Comparison of ENCODE assay signal across 8 cellular contexts in the genomic region with DNA sequence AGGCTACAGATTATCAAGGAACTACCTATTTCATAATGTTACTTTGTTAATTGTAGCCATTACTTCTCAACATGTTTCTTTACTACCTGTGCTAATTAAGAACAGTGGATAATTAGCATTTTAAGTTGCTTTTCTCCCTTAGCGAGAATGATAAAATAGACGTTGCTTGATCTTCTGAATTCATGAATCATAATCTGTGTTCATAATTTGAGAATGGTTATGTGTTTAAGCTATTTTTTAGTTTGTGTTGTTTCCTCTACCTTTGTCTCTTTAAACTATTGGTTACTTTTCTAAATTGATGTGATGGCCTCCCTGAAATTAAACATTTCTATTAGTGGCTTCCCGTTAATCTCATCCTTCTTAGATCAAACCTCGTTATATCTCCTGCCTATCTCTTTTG. TPM values are rescaled to one million over a fixed set of nuclear protein-coding genes. Genes with fewer than 3 reads are reported as not detected.
DNase-seq lines count a peak whose midpoint lies in the region; TF ChIP-seq lines count a peak whose summit lies in the region.

A gene (plus strand): TSS at position 301 of the 400 bp plus-strand sequence. CDS start 371 bp downstream, outside the sequence.

- peaks cover 7% of the 10 kb centered on the region for H3K4me1 Mint-ChIP-seq in activated CD4-positive, alpha-beta T cell treated with anti-CD3 and anti-CD28 coated beads, Interleukin-2, amount 10 ng/mL, durations not matched to agents 7 days and 5 days
- peaks cover 21% of the 10 kb centered on the region for H3K4me1 Mint-ChIP-seq in mesothelial cell of epicardium

- H3K9me3 ChIP-seq in tibial nerve: no peaks in the 10 kb centered on the region

- H3K4me1 ChIP-seq in tibial nerve: peaks cover 0 to 78% (median 15%) of the 10 kb centered on the region in 4 donors

- H3K4me3 Mint-ChIP-seq in activated CD4-positive, alpha-beta T cell treated with anti-CD3 and anti-CD28 coated beads, Interleukin-2, amount 10 ng/mL, durations not matched to agents 7 days and 5 days: no peak within 1 kb of the TSS
- H3K4me3 Mint-ChIP-seq in mesothelial cell of epicardium: no peak within 1 kb of the TSS

- TF ChIP-seq CTCF in dorsolateral prefrontal cortex (IDR thresholded peaks at IDR 0.05 in 54 of 56, conservative IDR thresholded peaks at IDR 0.05 in 2 of 56; ENCODE audit: low read depth in 1 of 56, partially characterized antibody in 56 of 56) (no peak), mesothelial cell of epicardium (IDR thresholded peaks at IDR 0.05; ENCODE audit: unreplicated experiment) (no peak), tibial nerve (IDR thresholded peaks at IDR 0.05) (no peak)

- H3K9me3 Mint-ChIP-seq in activated CD4-positive, alpha-beta T cell treated with anti-CD3 and anti-CD28 coated beads, Interleukin-2, amount 10 ng/mL, durations not matched to agents 7 days and 5 days: no peaks in the 10 kb centered on the region
- H3K9me3 Mint-ChIP-seq in mesothelial cell of epicardium: no peaks in the 10 kb centered on the region

- H3K4me3 ChIP-seq in dorsolateral prefrontal cortex (peak within 1 kb of the TSS in 17 of 59 donors; percentile 0 to 40 (median 13)), tibial nerve (no peak within 1 kb of the TSS)

- intact Hi-C loops in dorsolateral prefrontal cortex (cut with DNase I): no loop called here
- intact Hi-C loops in head of caudate nucleus (cut with DNase I): no loop called here

- 87 to 92% methylated on average over 4 of the region's 4 CpGs for WGBS in tibial nerve, 2 donors

- no peaks in the 10 kb centered on the region for H3K36me3 ChIP-seq in tibial nerve

- no peaks in the 10 kb centered on the region for H3K27me3 ChIP-seq in dorsolateral prefrontal cortex
- H3K27me3 ChIP-seq in tibial nerve: no peaks in the 10 kb centered on the region

- no peaks in the 10 kb centered on the region for H3K27me3 Mint-ChIP-seq in activated CD4-positive, alpha-beta T cell treated with anti-CD3 and anti-CD28 coated beads, Interleukin-2, amount 10 ng/mL, durations not matched to agents 7 days and 5 days
- no peaks in the 10 kb centered on the region for H3K27me3 Mint-ChIP-seq in mesothelial cell of epicardium (ENCODE audit: low read depth)

- POLR2A ChIA-PET in activated CD4-positive, alpha-beta T cell treated with anti-CD3 and anti-CD28 coated beads, Interleukin-2, amount 10 ng/mL, durations not matched to agents 7 days and 5 days (lab: Charles Lee): no interaction called here

- TF ChIP-seq POLR2A in tibial nerve (IDR thresholded peaks at IDR 0.05): no peak

- H3K27ac ChIP-seq in dorsolateral prefrontal cortex: peak within 1 kb of the TSS in 29 of 59 donors; percentile 1 to 67 (median 31)
- H3K27ac ChIP-seq in tibial nerve: no peak within 1 kb of the TSS

- no peak for DNase-seq in activated CD4-positive, alpha-beta T cell treated with anti-CD3 and anti-CD28 coated beads, Interleukin-2, amount 10 ng/mL, durations not matched to agents 7 days and 5 days
- no peak for DNase-seq in activated CD4-positive, alpha-beta T cell treated with anti-CD3 and anti-CD28 coated beads, Interleukin-2, amount 50 U/mL, for 1 hour
- DNase-seq in dorsolateral prefrontal cortex (no peak), mesothelial cell of epicardium (ENCODE audit: low spot score in 2 of 2, unreplicated experiment in 2 of 2) (no peak), tibial nerve (ENCODE audit: low spot score in 2 of 2) (no peak), head of caudate nucleus (no peak), NOMO-1 (lab: John Stamatoyannopoulos, UW; ENCODE audit: unreplicated experiment in 2 of 2) (no peak)
- DNase-seq in stimulated activated CD4-positive, alpha-beta T cell treated with anti-CD3 and anti-CD28 coated beads, Interleukin-4, amount 100 ng/mL, for 24 hours: no peak

- TF ChIP-seq EP300 in tibial nerve (IDR thresholded peaks at IDR 0.05): no peak

- CTCF ChIA-PET in activated CD4-positive, alpha-beta T cell treated with anti-CD3 and anti-CD28 coated beads, Interleukin-2, amount 10 ng/mL, durations not matched to agents 7 days and 5 days (lab: Charles Lee): interaction anchor here (1.5 kb wide), 1 partner anchor 15 kb away, joined by 3 read pairs; no protein-coding TSS in a partner anchor

- H3K36me3 Mint-ChIP-seq in activated CD4-positive, alpha-beta T cell treated with anti-CD3 and anti-CD28 coated beads, Interleukin-2, amount 10 ng/mL, durations not matched to agents 7 days and 5 days (ENCODE audit: low read depth): peaks cover 12% of the 10 kb centered on the region
- peaks cover 3% of the 10 kb centered on the region for H3K36me3 Mint-ChIP-seq in mesothelial cell of epicardium

- no peak within 1 kb of the TSS for H3K27ac Mint-ChIP-seq in activated CD4-positive, alpha-beta T cell treated with anti-CD3 and anti-CD28 coated beads, Interleukin-2, amount 10 ng/mL, durations not matched to agents 7 days and 5 days
- H3K27ac Mint-ChIP-seq in mesothelial cell of epicardium: peak within 1 kb of the TSS; percentile 36

RNA-seq across cellular contexts. Expression of the gene that starts here (rescaled TPM):
- 10 to 100 TPM; 10.1 to 11.1 TPM for total RNA-seq in activated CD4-positive, alpha-beta T cell treated with anti-CD3 and anti-CD28 coated beads, Interleukin-2, amount 10 ng/mL, durations not matched to agents 7 days and 5 days
- total RNA-seq in dorsolateral prefrontal cortex (10 to 100 TPM; 26.9 to 54.0 (median 37.1) TPM), mesothelial cell of epicardium (30.2 to 31.2 TPM (median 30.8 TPM) in 3 replicates), tibial nerve (10 to 100 TPM; 22.2 to 33.5 (median 24.2) TPM)
